In genomic region chr6:12725263-12725662, GRCh38 we compare ENCODE assay signal across 30 cellular contexts.
"Had no signal": no experiment of that assay in that cellular context is flagged by ENCODE, and none has a peak within 500 bp of the region (broad histone marks: within the 10 kb centered on the region; RNA-seq: fewer than 3 reads in every experiment).

No MANE protein-coding gene starts in this region.

- H3K9me3 ChIP-seq: neutrophil, pancreas, prostate gland, right lobe of liver, sigmoid colon, spleen, suprapubic skin, testis, tibial artery, transverse colon, upper lobe of right lung, vagina had no signal

- H3K36me3 ChIP-seq: neutrophil, pancreas, prostate gland, right lobe of liver, sigmoid colon, spleen, suprapubic skin, tibial artery, transverse colon, upper lobe of right lung, vagina had no signal

- H3K27me3 ChIP-seq: right lobe of liver, testis, transverse colon, vagina had no signal

- H3K4me3 ChIP-seq: pancreas, prostate gland, right lobe of liver, sigmoid colon, skin epidermis, smooth muscle cell, spleen, suprapubic skin, testis, tibial artery, transverse colon, upper lobe of right lung, vagina had no signal

- DNase-seq: naive thymus-derived CD4-positive, alpha-beta T cell; natural killer cell; nucleus accumbens; pancreas; right cardiac atrium; right lobe of liver; sigmoid colon; spleen; stimulated activated CD4-positive, alpha-beta T cell treated with anti-CD3 and anti-CD28 coated beads, Interleukin-12 subunit alpha, Interleukin-12 subunit beta, amount 100 ng/mL, for 4 hours; stimulated activated CD4-positive, alpha-beta T cell treated with anti-CD3 and anti-CD28 coated beads, Interleukin-1b, Interleukin-23, amount 100 ng/mL, for 48 hours; stimulated activated CD4-positive, alpha-beta T cell treated with anti-CD3 and anti-CD28 coated beads, Interleukin-4, amount 100 ng/mL, for 1 hour; stimulated activated CD4-positive, alpha-beta T cell treated with anti-CD3 and anti-CD28 coated beads, Interleukin-4, amount 100 ng/mL, for 4 hours; stimulated activated CD8-positive, alpha-beta memory T cell treated with anti-CD3 and anti-CD28 coated beads, Interleukin-4, amount 100 ng/mL, for 48 hours; stimulated activated naive CD4-positive, alpha-beta T cell; stimulated activated naive CD8-positive, alpha-beta T cell treated with anti-CD3 and anti-CD28 coated beads, Interleukin-15, amount 100 ng/mL, for 72 hours; stimulated activated naive CD8-positive, alpha-beta T cell treated with anti-CD3 and anti-CD28 coated beads, Interleukin-15, Interleukin-2, amounts not matched to agents 100 U/mL and 50 U/mL, for 24 hours; substantia nigra; testis; tibial artery; transverse colon; upper lobe of right lung had no signal

- H3K27ac ChIP-seq: neutrophil, pancreas, prostate gland, right lobe of liver, sigmoid colon, skin epidermis, spleen, suprapubic skin, testis, tibial artery, transverse colon, upper lobe of right lung, vagina had no signal

- H3K36me3 Mint-ChIP-seq: natural killer cell; stimulated activated memory B cell treated with anti-CD40 and anti-IgM and Interleukin-4, amounts not matched to agents 10 μg/mL and 1 μg/mL and 100 μg/mL, for 72 hours; type B pancreatic cell had no signal

- H3K4me2 ChIP-seq: smooth muscle cell had no signal

- H3K4me3 Mint-ChIP-seq: naive thymus-derived CD4-positive, alpha-beta T cell; natural killer cell; nephron; stimulated activated memory B cell treated with anti-CD40 and anti-IgM and Interleukin-4, amounts not matched to agents 10 μg/mL and 1 μg/mL and 100 μg/mL, for 72 hours; stimulated activated naive CD8-positive, alpha-beta T cell treated with anti-CD3 and anti-CD28 coated beads, Interleukin-15, amount 100 ng/mL, for 72 hours; type B pancreatic cell had no signal

- H3K4me1 ChIP-seq: pancreas, prostate gland, right lobe of liver, sigmoid colon, spleen, suprapubic skin, testis, tibial artery, transverse colon, upper lobe of right lung, vagina had no signal

- ATAC-seq: naive thymus-derived CD4-positive, alpha-beta T cell; natural killer cell; pancreas; right cardiac atrium; right lobe of liver; stimulated activated memory B cell treated with anti-CD40 and anti-IgM and Interleukin-4, amounts not matched to agents 10 μg/mL and 1 μg/mL and 100 μg/mL, for 72 hours; stimulated activated naive CD8-positive, alpha-beta T cell treated with anti-CD3 and anti-CD28 coated beads, Interleukin-15, amount 100 ng/mL, for 72 hours; stimulated activated naive CD8-positive, alpha-beta T cell treated with anti-CD3 and anti-CD28 coated beads, Interleukin-15, Interleukin-2, amounts not matched to agents 100 U/mL and 50 U/mL, for 24 hours; upper lobe of right lung had no signal

- H3K9me3 Mint-ChIP-seq: natural killer cell; nephron; stimulated activated memory B cell treated with anti-CD40 and anti-IgM and Interleukin-4, amounts not matched to agents 10 μg/mL and 1 μg/mL and 100 μg/mL, for 72 hours; stimulated activated naive CD8-positive, alpha-beta T cell treated with anti-CD3 and anti-CD28 coated beads, Interleukin-15, amount 100 ng/mL, for 72 hours; type B pancreatic cell had no signal

- H3K4me1 Mint-ChIP-seq: naive thymus-derived CD4-positive, alpha-beta T cell; natural killer cell; nephron; stimulated activated memory B cell treated with anti-CD40 and anti-IgM and Interleukin-4, amounts not matched to agents 10 μg/mL and 1 μg/mL and 100 μg/mL, for 72 hours; stimulated activated naive CD8-positive, alpha-beta T cell treated with anti-CD3 and anti-CD28 coated beads, Interleukin-15, amount 100 ng/mL, for 72 hours had no signal

- H3K27ac Mint-ChIP-seq: naive thymus-derived CD4-positive, alpha-beta T cell; natural killer cell; nephron; stimulated activated memory B cell treated with anti-CD40 and anti-IgM and Interleukin-4, amounts not matched to agents 10 μg/mL and 1 μg/mL and 100 μg/mL, for 72 hours; stimulated activated naive CD8-positive, alpha-beta T cell treated with anti-CD3 and anti-CD28 coated beads, Interleukin-15, amount 100 ng/mL, for 72 hours; type B pancreatic cell had no signal
